1 cellular context compared by ENCODE assay signal in genomic region chr4:129093173-129093974, GRCh38.
TF ChIP-seq lines count a peak whose summit lies in the region.

TSS of gene SCLT1 (minus strand) at chr4:129093539. CDS start at chr4:129093103, 436 bp downstream.

TF ChIP-seq in K562, 482 proteins besides CTCF, POLR2A, EP300 and RAD21 (continued from another document and continues in another):
- TF ChIP-seq ZBTB40 (IDR thresholded peaks at IDR 0.05): 0 out of 2 replicates have a peak, but pooled peaks have one; percentile 41
- 0 out of 2 replicates have a peak, but pooled peaks have one; percentile 35 for TF ChIP-seq ZBTB40 (CRISPR knock-in tag; IDR thresholded peaks at IDR 0.05)
- TF ChIP-seq VEZF1 (CRISPR knock-in tag; IDR thresholded peaks at IDR 0.05): peak; percentile 37
- TF ChIP-seq RHOXF2B (CRISPR knock-in tag; conservative IDR thresholded peaks at IDR 0.05): no peak
- TF ChIP-seq SAFB2 (IDR thresholded peaks at IDR 0.05; ENCODE audit: borderline replicate concordance, low read depth, low read length, severe bottlenecking): no peak
- TF ChIP-seq ZNF431 (CRISPR knock-in tag; IDR thresholded peaks at IDR 0.05): 0 out of 2 replicates have a peak, but pooled peaks have one; percentile 43
- 0 out of 2 replicates have a peak, but pooled peaks have one; percentile 25 for TF ChIP-seq ZNF224 (CRISPR knock-in tag; IDR thresholded peaks at IDR 0.05)
- peak; percentile 73 to 77 for TF ChIP-seq NRF1 (conservative IDR thresholded peaks at IDR 0.05 in 1 of 2, IDR thresholded peaks at IDR 0.05 in 1 of 2)
- TF ChIP-seq FUS (optimal IDR thresholded peaks at IDR 0.05; ENCODE audit: low read depth, low read length): no peak
- no peak for TF ChIP-seq ZNF655 (CRISPR knock-in tag; IDR thresholded peaks at IDR 0.05)
- TF ChIP-seq ZNF609 (CRISPR knock-in tag; IDR thresholded peaks at IDR 0.05; ENCODE audit: borderline replicate concordance): no peak
- no peak for TF ChIP-seq HNRNPUL1 (IDR thresholded peaks at IDR 0.05; ENCODE audit: low read length)
- peak; percentile 52; the same call in 1 of the 2 replicates for TF ChIP-seq IRF1 (CRISPR knock-in tag; IDR thresholded peaks at IDR 0.05; ENCODE audit: borderline replicate concordance)
- TF ChIP-seq YY1 (IDR thresholded peaks at IDR 0.05; ENCODE audit: borderline replicate concordance in 1 of 3, control insufficient read depth in 1 of 3, extremely low read depth in 1 of 3, insufficient read depth in 3 of 3, insufficient read length in 1 of 3, insufficient replicate concordance in 2 of 3, low read depth in 1 of 3, low read length in 2 of 3): peak in 1 of 3 experiments; percentile 65
- TF ChIP-seq ARHGAP35 (IDR thresholded peaks at IDR 0.05; ENCODE audit: partially characterized antibody): no peak
- no peak; the same call in 1 of the 2 replicates for TF ChIP-seq ZNF511 (CRISPR knock-in tag; IDR thresholded peaks at IDR 0.05)
- TF ChIP-seq TFE3 (CRISPR knock-in tag; IDR thresholded peaks at IDR 0.05): no peak
- no peak for TF ChIP-seq ZHX1 (conservative IDR thresholded peaks at IDR 0.05; ENCODE audit: low read length)
- no peak for TF ChIP-seq TCF7L2 (IDR thresholded peaks at IDR 0.05; ENCODE audit: low read depth, low read length)
- TF ChIP-seq SIX5 (IDR thresholded peaks at IDR 0.05; ENCODE audit: borderline replicate concordance in 1 of 2, insufficient read depth in 1 of 2, low read depth in 1 of 2, low read length in 2 of 2): no peak
- no peak; the same call in 1 of the 2 replicates for TF ChIP-seq TCF3 (CRISPR knock-in tag; IDR thresholded peaks at IDR 0.05)
- TF ChIP-seq ELK3 (CRISPR knock-in tag; IDR thresholded peaks at IDR 0.05): no peak
- TF ChIP-seq ZNF232 (CRISPR knock-in tag; IDR thresholded peaks at IDR 0.05): 0 out of 2 replicates have a peak, but pooled peaks have one; percentile 38
- peak in 1 of 2 experiments; percentile 6; a peak in 1 of 4 replicates for TF ChIP-seq FOXA3 (CRISPR knock-in tag; conservative IDR thresholded peaks at IDR 0.05 in 1 of 2, IDR thresholded peaks at IDR 0.05 in 1 of 2)
- peak; percentile 58 for TF ChIP-seq HMGN3 (IDR thresholded peaks at IDR 0.05; ENCODE audit: borderline replicate concordance, extremely low read depth, insufficient read length, low read depth, low read length)
- no peak for TF ChIP-seq NFIX (CRISPR knock-in tag; IDR thresholded peaks at IDR 0.05; ENCODE audit: low read depth)
- TF ChIP-seq ZBTB1 (CRISPR knock-in tag; IDR thresholded peaks at IDR 0.05; ENCODE audit: borderline replicate concordance, low read depth): no peak
- peak; percentile 97 for TF ChIP-seq ATF7 (IDR thresholded peaks at IDR 0.05)
